Comparison of ENCODE assay signal across 1 cellular context in genomic region chr4:140374130-140374477, GRCh38.
TF ChIP-seq lines count a peak whose summit lies in the region.

No MANE protein-coding gene starts in this region.

TF ChIP-seq in endothelial cell of umbilical vein, 7 proteins besides CTCF, POLR2A, EP300 and RAD21:
- no peak for TF ChIP-seq POLR2AphosphoS5 (IDR thresholded peaks at IDR 0.05; ENCODE audit: insufficient read depth, low read depth, low read length)
- TF ChIP-seq MAX (IDR thresholded peaks at IDR 0.05; ENCODE audit: insufficient read depth, insufficient read length): no peak
- TF ChIP-seq MYC (IDR thresholded peaks at IDR 0.05; ENCODE audit: low read depth, low read length): no peak
- TF ChIP-seq EZH2 (IDR thresholded peaks at IDR 0.05; ENCODE audit: borderline replicate concordance, low read depth, low read length, severe bottlenecking): no peak
- no peak for TF ChIP-seq GATA2 (IDR thresholded peaks at IDR 0.05; ENCODE audit: insufficient read depth, insufficient read length, low read depth, low read length)
- TF ChIP-seq FOS (IDR thresholded peaks at IDR 0.05; ENCODE audit: borderline replicate concordance, insufficient read depth, low read length): no peak
- no peak for TF ChIP-seq JUN (IDR thresholded peaks at IDR 0.05; ENCODE audit: borderline replicate concordance, insufficient read depth, insufficient read length, low read depth)
